Comparison of ENCODE assay signal across 8 cellular contexts in genomic region chr10:70816220-70816894, GRCh38. TPM values are rescaled to one million over a fixed set of nuclear protein-coding genes. Genes with fewer than 3 reads are reported as not detected.
A peak's percentile ranks its signal among the peaks of the same experiment; 100 is the strongest.
DNase-seq lines count a peak whose midpoint lies in the region; ATAC-seq and TF ChIP-seq lines count a peak whose summit lies in the region.

No MANE protein-coding gene starts in this region.

- peaks cover 9 to 41% of the 10 kb centered on the region in 2 experiments for H3K79me1 ChIP-seq in IMR-90 (ENCODE audit: low read depth in 1 of 2, low read length in 2 of 2)

- peak overlapping the region; percentile 80 for H3K14ac ChIP-seq in IMR-90 (replicated peaks; ENCODE audit: low read depth, low read length)

- peak overlapping the region; percentile 87 for H3K27ac ChIP-seq in IMR-90 (ENCODE audit: insufficient read depth, low read length)
- H3K27ac ChIP-seq in osteoblast (ENCODE audit: low read depth, low read length), result peak overlapping the region; percentile 75

- H2BK5ac ChIP-seq in IMR-90 (ENCODE audit: low read depth, low read length, poor library complexity, severe bottlenecking), result peak overlapping the region; percentile 90

- H2BK20ac ChIP-seq in IMR-90 (ENCODE audit: low read depth, low read length), result no peak overlapping the region

- BruUV-seq in IMR-90 (replicated peaks; lab: Mats Ljungman, UMichigan), result no TSS peak

- peak overlapping the region; percentile 93 for H3K4ac ChIP-seq in IMR-90 (ENCODE audit: low read depth, low read length)

- peak overlapping the region; percentile 48; the same call in 1 of the 2 replicates for H2AK5ac ChIP-seq in IMR-90 (ENCODE audit: low read depth, low read length)

- H3K9ac ChIP-seq in IMR-90 (ENCODE audit: low read depth, low read length), result peak overlapping the region; percentile 81
- H3K9ac ChIP-seq in adipocyte (ENCODE audit: low read length), result peak overlapping the region; percentile 87

- ATAC-seq in GM21526 (IDR thresholded peaks at IDR 0.05; ENCODE audit: low FRiP score, unreplicated experiment) (peak; percentile 27), IMR-90 (ENCODE audit: low read depth) (peak; percentile 86), SK-N-SH treated with all-trans-retinoic acid at 6 μM for 48 hours (peak; percentile 93)

- peak overlapping the region; percentile 86 for H4K91ac ChIP-seq in IMR-90 (ENCODE audit: insufficient read depth, low read depth, low read length)

- peak overlapping the region; percentile 22; the same call in 1 of the 2 replicates for H3K18ac ChIP-seq in IMR-90 (ENCODE audit: low read depth, low read length)

- intact Hi-C loops in IMR-90 (cut with micrococcal nuclease) (loop anchor here (2.0 to 10.0 kb wide), 2 partner anchors 266 to 398 kb away; partner anchors contain the start of gene UNC5B), head of caudate nucleus (cut with DNase I) (loop anchor here (5.0 kb wide), 1 partner anchor 66 kb away; no protein-coding TSS in a partner anchor)

- H3K4me2 ChIP-seq in IMR-90 (ENCODE audit: low read depth, low read length) (peak overlapping the region; percentile 86), osteoblast (ENCODE audit: insufficient read depth, low read length) (peak overlapping the region; percentile 94)

- H3K23ac ChIP-seq in IMR-90 (ENCODE audit: low read depth, low read length), result peak overlapping the region; percentile 92; the same call in 1 of the 2 replicates

- H2BK15ac ChIP-seq in IMR-90 (ENCODE audit: low read depth, low read length), result no peak overlapping the region

- peak overlapping the region; percentile 60 for H4K5ac ChIP-seq in IMR-90 (ENCODE audit: low read depth, low read length)

- H2AK9ac ChIP-seq in IMR-90 (replicated peaks; ENCODE audit: low read depth, low read length, poor library complexity), result peak overlapping the region; percentile 89

- DNase-seq in DMS114 treated with DMSO at 0.1 percent for 48 hours (lab: John Stamatoyannopoulos, UW; ENCODE audit: unreplicated experiment), result peak; percentile 51
- peak; percentile 91 for DNase-seq in IMR-90
- DNase-seq in adipocyte (ENCODE audit: low read depth), result peak; percentile 91
- peak; percentile 10 to 72 (median 47) for DNase-seq in head of caudate nucleus
- peak; percentile 98 for DNase-seq in osteoblast (ENCODE audit: insufficient read length, low spot score, missing footprints)
- DNase-seq in ureter (ENCODE audit: low spot score), result peak; percentile 83

- peaks cover 5% of the 10 kb centered on the region; the same call in 1 of the 2 replicates for H3K27me3 ChIP-seq in IMR-90 (ENCODE audit: control insufficient read depth, insufficient read depth, low read length)
- H3K27me3 ChIP-seq in adipocyte (replicated peaks; ENCODE audit: control insufficient read depth, insufficient read depth, low read length), result peaks cover 4% of the 10 kb centered on the region
- no peaks in the 10 kb centered on the region for H3K27me3 ChIP-seq in osteoblast (ENCODE audit: insufficient read depth, low read length)

- no peak for TF ChIP-seq RAD21 in IMR-90 (IDR thresholded peaks at IDR 0.05; ENCODE audit: low read length)

- H3K79me2 ChIP-seq in osteoblast (ENCODE audit: insufficient read depth, low read length), result peaks cover 36% of the 10 kb centered on the region

- H3K4me3 ChIP-seq in IMR-90 (ENCODE audit: insufficient read depth, low read depth, low read length) (peak overlapping the region; percentile 86), adipocyte (ENCODE audit: low read length) (peak overlapping the region; percentile 93), osteoblast (ENCODE audit: insufficient read depth, low read length) (peak overlapping the region; percentile 94)

- H3K4me1 ChIP-seq in IMR-90 (ENCODE audit: control insufficient read depth, insufficient read depth, low read length) (no peaks in the 10 kb centered on the region), adipocyte (ENCODE audit: control insufficient read depth, insufficient read depth, low read length) (peaks cover 17% of the 10 kb centered on the region), osteoblast (ENCODE audit: insufficient read depth, low read length) (peaks cover 5% of the 10 kb centered on the region)

- TF ChIP-seq CTCF in IMR-90 (conservative IDR thresholded peaks at IDR 0.05; ENCODE audit: low read depth, low read length) (no peak), osteoblast (IDR thresholded peaks at IDR 0.05; ENCODE audit: extremely low read depth, low read depth, low read length) (no peak)

- CTCF ChIA-PET in IMR-90 (lab: Yijun Ruan, JAX), result interaction anchor here (1.2 to 2.7 kb wide), 4 partner anchors 17 to 64 kb away, joined by 3 to 15 read pairs (median 4); no protein-coding TSS in a partner anchor

- no peaks in the 10 kb centered on the region; the same call in 1 of the 2 replicates for H3K9me1 ChIP-seq in IMR-90 (ENCODE audit: insufficient read depth, low read length)

- TF ChIP-seq POLR2A in IMR-90 (IDR thresholded peaks at IDR 0.05; ENCODE audit: low read depth, low read length), result peak; percentile 50; the same call in 1 of the 2 replicates

- H4K8ac ChIP-seq in IMR-90 (ENCODE audit: low read depth in 2 of 2, low read length in 2 of 2), result peak overlapping the region in 1 of 2 experiments; percentile 93; a peak in 3 of 4 replicates

- H2AFZ ChIP-seq in IMR-90 (replicated peaks; ENCODE audit: low read length, poor library complexity), result peak overlapping the region; percentile 99
- peak overlapping the region; percentile 88 for H2AFZ ChIP-seq in osteoblast (ENCODE audit: low read length)

- in situ Hi-C loops in IMR-90 (cut with MboI; ENCODE audit: low sequenced_read_pairs), result no loop called here

- peaks cover 3% of the 10 kb centered on the region for H3K36me3 ChIP-seq in IMR-90 (ENCODE audit: control insufficient read depth, insufficient read depth, low read length)
- peaks cover 22% of the 10 kb centered on the region for H3K36me3 ChIP-seq in adipocyte (ENCODE audit: control insufficient read depth, insufficient read depth, low read length, severe bottlenecking)
- H3K36me3 ChIP-seq in osteoblast (ENCODE audit: insufficient read depth, low read length), result peaks cover 22% of the 10 kb centered on the region

- H3K9me3 ChIP-seq in IMR-90 (ENCODE audit: control insufficient read depth, insufficient read depth, low read length) (no peaks in the 10 kb centered on the region), adipocyte (ENCODE audit: control insufficient read depth, low read length) (no peaks in the 10 kb centered on the region), osteoblast (ENCODE audit: low read depth, low read length) (no peaks in the 10 kb centered on the region)

- H3K56ac ChIP-seq in IMR-90 (ENCODE audit: extremely low read depth, insufficient read depth, low read length), result peak overlapping the region; percentile 66

- WGBS in IMR-90 (ENCODE audit: extremely low coverage in 2 of 2, insufficient read length in 1 of 2), 2 experiments, result 0% methylated on average over 2 of the region's 43 CpGs; no CpG with 5 or more reads in 1 of the 2 experiments

- H4K20me1 ChIP-seq in IMR-90 (ENCODE audit: insufficient read depth, low read length) (peaks cover 3% of the 10 kb centered on the region; the same call in 1 of the 2 replicates), osteoblast (ENCODE audit: insufficient read depth, low read length) (peaks cover 3% of the 10 kb centered on the region)

- POLR2A ChIA-PET in IMR-90 (lab: Charles Lee; ENCODE audit: unreplicated experiment), result no interaction called here

- dilution Hi-C loops in IMR-90 (cut with HindIII; ENCODE audit: low sequenced_read_pairs, unreplicated experiment), result no loop called here

- H2BK120ac ChIP-seq in IMR-90 (ENCODE audit: low read depth, low read length), result peak overlapping the region; percentile 72

TF ChIP-seq in IMR-90, 13 proteins besides CTCF, POLR2A, EP300 and RAD21:
- TF ChIP-seq MXI1 (IDR thresholded peaks at IDR 0.05; ENCODE audit: borderline replicate concordance, low read depth, low read length), result peak; percentile 77; the same call in 1 of the 2 replicates
- peak; percentile 44; the same call in 1 of the 2 replicates for TF ChIP-seq CEBPB (IDR thresholded peaks at IDR 0.05; ENCODE audit: low read depth, low read length)
- TF ChIP-seq FOS (IDR thresholded peaks at IDR 0.05; ENCODE audit: low read depth, low read length), result no peak

TF ChIP-seq in SK-N-SH treated with all-trans-retinoic acid at 6 μM for 48 hours, 23 proteins besides CTCF, POLR2A, EP300 and RAD21 (continues in another document):
- TF ChIP-seq, protein P1, sequence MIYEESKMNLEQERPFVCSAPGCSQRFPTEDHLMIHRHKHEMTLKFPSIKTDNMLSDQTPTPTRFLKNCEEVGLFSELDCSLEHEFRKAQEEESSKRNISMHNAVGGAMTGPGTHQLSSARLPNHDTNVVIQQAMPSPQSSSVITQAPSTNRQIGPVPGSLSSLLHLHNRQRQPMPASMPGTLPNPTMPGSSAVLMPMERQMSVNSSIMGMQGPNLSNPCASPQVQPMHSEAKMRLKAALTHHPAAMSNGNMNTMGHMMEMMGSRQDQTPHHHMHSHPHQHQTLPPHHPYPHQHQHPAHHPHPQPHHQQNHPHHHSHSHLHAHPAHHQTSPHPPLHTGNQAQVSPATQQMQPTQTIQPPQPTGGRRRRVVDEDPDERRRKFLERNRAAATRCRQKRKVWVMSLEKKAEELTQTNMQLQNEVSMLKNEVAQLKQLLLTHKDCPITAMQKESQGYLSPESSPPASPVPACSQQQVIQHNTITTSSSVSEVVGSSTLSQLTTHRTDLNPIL (CRISPR knock-in tag; IDR thresholded peaks at IDR 0.05; ENCODE audit: low read depth), result no peak
- no peak for TF ChIP-seq PATZ1 (CRISPR knock-in tag; IDR thresholded peaks at IDR 0.05; ENCODE audit: borderline replicate concordance)

RNA-seq across cellular contexts. Expression of gene SGPL1, which starts 0.6 kb away (rescaled TPM):
- 26.7 and 27.5 TPM in 2 replicates for total RNA-seq in IMR-90 (2012; rRNA removed)
- 9.4 and 12.2 TPM in 2 replicates for polyA plus RNA-seq in IMR-90 (2012; rRNA removed)
- 6.0 and 7.9 TPM in 2 replicates for polyA plus RNA-seq in IMR-90 (2012; cell fraction: cytosol; rRNA removed)
- 8.9 and 27.3 TPM in 2 replicates for polyA plus RNA-seq in IMR-90 (2012; cell fraction: nucleus; rRNA removed; ENCODE audit: low replicate concordance)
- 46.6 and 47.4 TPM in 2 replicates for total RNA-seq in osteoblast
- 180 TPM for total RNA-seq in ureter

RNA-seq across cellular contexts. Expression of gene TBATA, which starts 31.2 kb away (rescaled TPM):
- total RNA-seq in IMR-90 (2012; rRNA removed) (not detected in 2 replicates), osteoblast (not detected in 2 replicates), ureter (not detected)
- polyA plus RNA-seq in IMR-90 (2012; rRNA removed), result not detected in 2 replicates
- not detected in 2 replicates for polyA plus RNA-seq in IMR-90 (2012; cell fraction: cytosol; rRNA removed)
- polyA plus RNA-seq in IMR-90 (2012; cell fraction: nucleus; rRNA removed; ENCODE audit: low replicate concordance), result not detected in 2 replicates

Comparison
In these comparisons a context has a peak if more than half of its experiments do, and no peak if none do; other contexts are left out.
1. Peak in every context shown above with its lines: DNase-seq, ATAC-seq, H3K4me3 ChIP-seq and H3K27ac ChIP-seq.
2. DNase-seq: peak in every context shown above with its lines; median percentile 98 in osteoblast; 91 in IMR-90; 91 in adipocyte; 83 in ureter; 51 in DMS114 treated with DMSO at 0.1 percent for 48 hours; 47 in head of caudate nucleus.
3. ATAC-seq: peak in every context shown above with its lines; median percentile 93 in SK-N-SH treated with all-trans-retinoic acid at 6 μM for 48 hours; 86 in IMR-90; 27 in GM21526.